Comparison of ENCODE assay signal across 8 cellular contexts in the genomic region with DNA sequence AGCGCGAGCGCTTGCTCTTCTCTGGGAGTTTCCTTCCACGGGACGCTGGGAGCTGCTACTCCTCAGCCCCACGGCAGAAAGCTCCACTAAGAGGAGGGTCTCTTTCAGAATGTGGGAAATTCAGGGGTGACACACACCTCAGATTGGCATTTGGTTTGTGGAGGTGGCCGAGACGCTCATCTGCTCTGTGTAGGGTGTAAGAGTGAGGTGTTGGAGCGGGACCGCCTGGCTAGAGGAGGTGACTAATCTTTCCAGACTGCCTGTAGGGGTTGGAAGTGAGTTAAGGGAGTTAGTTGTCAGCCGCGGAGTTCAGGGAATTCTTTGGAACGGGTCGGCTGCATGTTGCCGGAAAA. TPM values are rescaled to one million over a fixed set of nuclear protein-coding genes. Genes with fewer than 3 reads are reported as not detected.
DNase-seq lines count a peak whose midpoint lies in the region; ATAC-seq and TF ChIP-seq lines count a peak whose summit lies in the region.

No MANE protein-coding gene starts in this region.

- H3K18ac ChIP-seq in H9 (ENCODE audit: insufficient read length, low read depth, low read length) = no peak overlapping the region

- CTCF ChIA-PET in PC-3 (lab: Charles Lee) = no interaction called here

- no peak overlapping the region for H3K56ac ChIP-seq in H9 (ENCODE audit: insufficient read length, low read depth, low read length)

- no peaks in the 10 kb centered on the region for H3K9me3 ChIP-seq in H9 (ENCODE audit: control insufficient read depth, low read depth, low read length)
- no peaks in the 10 kb centered on the region for H3K9me3 ChIP-seq in PC-3 (ENCODE audit: low read length)
- no peaks in the 10 kb centered on the region for H3K9me3 ChIP-seq in skeletal muscle satellite cell (replicated peaks; ENCODE audit: low read length)

- no peak overlapping the region for H2BK120ac ChIP-seq in H9 (ENCODE audit: low read depth, low read length, poor library complexity, severe bottlenecking)

- H3K9me2 ChIP-seq in PC-3 (replicated peaks; ENCODE audit: low read length) = no peaks in the 10 kb centered on the region

- H2AFZ ChIP-seq in H9 (ENCODE audit: low read length) = no peak overlapping the region
- peak overlapping the region; percentile 74; the same call in 1 of the 2 replicates for H2AFZ ChIP-seq in PC-3 (ENCODE audit: low read length)

- H2BK5ac ChIP-seq in H9 (ENCODE audit: insufficient read length, low read length) = no peak overlapping the region

- H3K4me2 ChIP-seq in H9 (ENCODE audit: insufficient read depth, insufficient read length, low read length) (peak overlapping the region; percentile 97), PC-3 (ENCODE audit: low read length) (peak overlapping the region; percentile 95), skeletal muscle satellite cell (ENCODE audit: low read length) (peak overlapping the region; percentile 88)

- no peak overlapping the region for H2BK20ac ChIP-seq in H9 (ENCODE audit: low read depth, low read length, poor library complexity, severe bottlenecking)

- POLR2A ChIA-PET in PC-3 (lab: Charles Lee; ENCODE audit: unreplicated experiment) = interaction anchor here (0.5 kb wide), 1 partner anchor 14 kb away, joined by 5 read pairs; no protein-coding TSS in a partner anchor

- H3T11ph ChIP-seq in H9 (ENCODE audit: low read length) = no peak overlapping the region

- peaks cover 21 to 36% (median 34%) of the 10 kb centered on the region in 3 experiments for H3K36me3 Mint-ChIP-seq in H9 (ENCODE audit: insufficient read depth in 1 of 3, low read depth in 3 of 3)

- H3K9me3 Mint-ChIP-seq in H9 = peaks cover 8 to 16% of the 10 kb centered on the region in 2 experiments; a peak in 4 of 5 replicates

- peaks cover 16% of the 10 kb centered on the region for H3K23me2 ChIP-seq in H9 (ENCODE audit: insufficient read length, low read depth, low read length, poor library complexity, severe bottlenecking)

- no peak overlapping the region for H2BK12ac ChIP-seq in H9 (ENCODE audit: insufficient read length, low read depth, low read length)

- H3K27ac Mint-ChIP-seq in H9 = peak overlapping the region; percentile 34 to 94 (median 76); a peak in 6 of 7 replicates

- H3K14ac ChIP-seq in H9 (ENCODE audit: insufficient read depth, low read length) = peak overlapping the region; percentile 76

- H3K36me3 ChIP-seq in PC-3 (ENCODE audit: low read depth, low read length) (peaks cover 32% of the 10 kb centered on the region), skeletal muscle satellite cell (ENCODE audit: insufficient read depth, low read length) (peaks cover 36% of the 10 kb centered on the region)

- no peaks in the 10 kb centered on the region for H4K20me1 ChIP-seq in H9 (ENCODE audit: control insufficient read depth, insufficient read depth, insufficient read length)
- peaks cover 25% of the 10 kb centered on the region for H4K20me1 ChIP-seq in PC-3 (ENCODE audit: low read length)

- peaks cover 30% of the 10 kb centered on the region for H3K27me3 Mint-ChIP-seq in H9 (ENCODE audit: low read depth)

- DNase-seq in COLO829 (ENCODE audit: low spot score) (peak; percentile 54), H9 (peak; percentile 46), PC-3 (peak; percentile 47), amniotic epithelial cell (ENCODE audit: low read depth) (peak; percentile 65), middle frontal gyrus (ENCODE audit: extremely low spot score, low spot score) (no peak)

- no peak overlapping the region for H4K5ac ChIP-seq in H9 (ENCODE audit: insufficient read length, low read depth, low read length)

- ATAC-seq in PC-3 (peak; percentile 74), HG03159 (IDR thresholded peaks at IDR 0.05; ENCODE audit: unreplicated experiment) (no peak)

- H3K9ac ChIP-seq in H9 (ENCODE audit: extremely low read depth, insufficient read length, low read length) (peak overlapping the region; percentile 95), PC-3 (ENCODE audit: low read length) (peak overlapping the region; percentile 100), skeletal muscle satellite cell (ENCODE audit: low read depth, low read length) (peak overlapping the region; percentile 99)

- H2AK5ac ChIP-seq in H9 (ENCODE audit: insufficient read length, low read length) = no peak overlapping the region

- H3K79me1 ChIP-seq in H9 (ENCODE audit: insufficient read depth, low read depth, low read length, poor library complexity, severe bottlenecking) = no peaks in the 10 kb centered on the region

- no TSS peak for BruUV-seq in PC-3 (replicated peaks; lab: Mats Ljungman, UMichigan)

- H3K4me3 Mint-ChIP-seq in H9 = peak overlapping the region; percentile 94 to 95

- no peak overlapping the region for H2BK15ac ChIP-seq in H9 (ENCODE audit: low read depth, low read length)

- no peak overlapping the region for H3K23ac ChIP-seq in H9 (ENCODE audit: insufficient read length, low read depth, low read length)

- H3K4me1 Mint-ChIP-seq in H9 = peaks cover 20 to 23% of the 10 kb centered on the region in 2 experiments

- TF ChIP-seq CTCF in H9 (conservative IDR thresholded peaks at IDR 0.05) = no peak
- no peak for TF ChIP-seq CTCF in PC-3 (conservative IDR thresholded peaks at IDR 0.05; ENCODE audit: low read depth, low read length)

- no peak overlapping the region for H4K91ac ChIP-seq in H9 (ENCODE audit: insufficient read length, low read depth, low read length)

- H3K4me1 ChIP-seq in H9 (ENCODE audit: insufficient read depth, low read length) (no peaks in the 10 kb centered on the region), PC-3 (ENCODE audit: insufficient read depth, low read length) (peaks cover 16% of the 10 kb centered on the region), skeletal muscle satellite cell (ENCODE audit: control insufficient read depth, insufficient read depth, low read length) (peaks cover 23% of the 10 kb centered on the region)

- H3K79me2 ChIP-seq in H9 (ENCODE audit: insufficient read depth, low read length) (peaks cover 22% of the 10 kb centered on the region), PC-3 (ENCODE audit: low read length) (peaks cover 58% of the 10 kb centered on the region)

- WGBS in H9 (ENCODE audit: extremely low coverage, insufficient read length, low lambda C conversion rate) = no CpG with 5 or more reads among the region's 15 CpGs

- no peak overlapping the region for H4K8ac ChIP-seq in H9 (replicated peaks; ENCODE audit: insufficient read length, low read depth, low read length)

- H3K4ac ChIP-seq in H9 (ENCODE audit: low read depth, low read length) = no peak overlapping the region; the same call in 1 of the 2 replicates

- H3K27ac ChIP-seq in H9 (ENCODE audit: insufficient read length, low read depth, low read length) (no peak overlapping the region), PC-3 (ENCODE audit: low read length) (peak overlapping the region; percentile 89)

- intact Hi-C loops in PC-3 (cut with micrococcal nuclease) = no loop called here

- H3F3A ChIP-seq in PC-3 (ENCODE audit: low read length, unreplicated experiment) = no peaks in the 10 kb centered on the region

- no peaks in the 10 kb centered on the region; the same call in 1 of the 2 replicates for H3K27me3 ChIP-seq in H9 (ENCODE audit: insufficient read depth, low read length)
- no peaks in the 10 kb centered on the region for H3K27me3 ChIP-seq in PC-3 (ENCODE audit: low read length)
- peaks cover 5% of the 10 kb centered on the region for H3K27me3 ChIP-seq in skeletal muscle satellite cell (ENCODE audit: control insufficient read depth, insufficient read depth, low read length)

- H3K4me3 ChIP-seq in PC-3 (ENCODE audit: low read length) (peak overlapping the region; percentile 89), iPS-11a (ENCODE audit: low read depth, low read length) (peak overlapping the region; percentile 91), skeletal muscle satellite cell (ENCODE audit: low read length) (peak overlapping the region; percentile 89)

RNA-seq across cellular contexts. Expression of a gene that starts 0.7 kb away (rescaled TPM):
- total RNA-seq in H9 (2021) (169 and 175 TPM in 2 replicates), PC-3 (2014; rRNA removed) (160 and 163 TPM in 2 replicates)
- 81.9 and 86.5 TPM in 2 replicates for total RNA-seq in skeletal muscle satellite cell (2012; rRNA removed)

RNA-seq across cellular contexts. Expression of a gene that starts 41.7 kb away (rescaled TPM):
- total RNA-seq in H9 (2021) (10.4 and 11.4 TPM in 2 replicates), PC-3 (2014; rRNA removed) (1.7 and 3.0 TPM in 2 replicates)
- total RNA-seq in skeletal muscle satellite cell (2012; rRNA removed) = 0.25 and 1.5 TPM in 2 replicates
